8 cellular contexts compared by ENCODE assay signal in the genomic region with DNA sequence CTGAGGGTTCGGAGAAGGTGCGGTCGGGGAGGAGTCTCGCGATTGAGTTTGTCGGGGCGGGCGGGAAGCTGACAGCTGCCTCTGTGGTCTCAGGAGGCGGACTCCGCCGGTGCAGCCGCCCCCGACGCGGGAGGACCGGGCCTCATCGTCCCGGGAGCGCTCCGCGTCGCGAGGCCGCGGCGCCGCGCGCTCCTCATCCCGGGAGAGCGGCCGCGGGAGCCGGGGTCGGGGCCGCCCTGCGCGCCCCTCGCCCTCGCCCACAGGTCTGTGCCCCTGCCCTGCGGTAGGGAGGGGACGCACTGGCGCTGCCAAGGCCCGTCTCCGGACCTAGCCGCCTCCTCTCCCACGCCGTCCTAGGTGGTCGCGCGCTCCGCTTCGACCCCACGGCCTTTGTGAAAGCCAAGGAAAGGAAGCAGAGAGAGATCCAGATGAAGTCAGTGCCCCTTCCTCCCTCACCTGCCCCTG. TPM values are rescaled to one million over a fixed set of nuclear protein-coding genes. Genes with fewer than 3 reads are reported as not detected.
DNase-seq lines count a peak whose midpoint lies in the region; ATAC-seq and TF ChIP-seq lines count a peak whose summit lies in the region.

No MANE protein-coding gene starts in this region.

- no peaks in the 10 kb centered on the region for H3K9me3 Mint-ChIP-seq in activated T-helper 17 cell treated with anti-CD3 and anti-CD28 coated beads, Interleukin-2, amount 50 U/mL, for 72 hours

- peak overlapping the region; percentile 87 for H3K4me3 Mint-ChIP-seq in activated T-helper 17 cell treated with anti-CD3 and anti-CD28 coated beads, Interleukin-2, amount 50 U/mL, for 72 hours

- H3K27ac Mint-ChIP-seq in activated T-helper 17 cell treated with anti-CD3 and anti-CD28 coated beads, Interleukin-2, amount 50 U/mL, for 72 hours: no peak overlapping the region

- H3K27me3 ChIP-seq in BE2C: peaks cover 22% of the 10 kb centered on the region
- H3K27me3 ChIP-seq in HUES48 (ENCODE audit: control insufficient read depth, insufficient read depth, low read length): peaks cover 23% of the 10 kb centered on the region
- peaks cover 19% of the 10 kb centered on the region for H3K27me3 ChIP-seq in rectal smooth muscle tissue (ENCODE audit: control insufficient read depth, insufficient read depth, low read length)

- H3K4me3 ChIP-seq in BE2C (ENCODE audit: low read depth, low read length): peak overlapping the region; percentile 56
- H3K4me3 ChIP-seq in HUES48 (ENCODE audit: low read depth, low read length): peak overlapping the region; percentile 59
- peak overlapping the region; percentile 93 for H3K4me3 ChIP-seq in rectal smooth muscle tissue (ENCODE audit: low read length)

- no peak overlapping the region for H3K9ac ChIP-seq in HUES48 (ENCODE audit: low read depth, low read length)
- no peak overlapping the region for H3K9ac ChIP-seq in rectal smooth muscle tissue (ENCODE audit: low read length)

- no peak for TF ChIP-seq CTCF in BE2C (IDR thresholded peaks at IDR 0.05; ENCODE audit: low read depth, low read length)

- H3K27ac ChIP-seq in HUES48 (ENCODE audit: low read depth, low read length) (no peak overlapping the region), rectal smooth muscle tissue (ENCODE audit: low read depth, low read length) (no peak overlapping the region)

- no peaks in the 10 kb centered on the region for H3K9me3 ChIP-seq in BE2C
- H3K9me3 ChIP-seq in HUES48 (ENCODE audit: control insufficient read depth, insufficient read depth, low read length): no peaks in the 10 kb centered on the region

- peaks cover 7% of the 10 kb centered on the region for H3K27me3 Mint-ChIP-seq in activated T-helper 17 cell treated with anti-CD3 and anti-CD28 coated beads, Interleukin-2, amount 50 U/mL, for 72 hours

- no peaks in the 10 kb centered on the region for H3K36me3 ChIP-seq in BE2C
- peaks cover 6% of the 10 kb centered on the region for H3K36me3 ChIP-seq in HUES48 (ENCODE audit: control insufficient read depth, insufficient read depth, low read length)
- H3K36me3 ChIP-seq in rectal smooth muscle tissue (ENCODE audit: control insufficient read depth, insufficient read depth, low read length): no peaks in the 10 kb centered on the region

- ATAC-seq in activated T-helper 17 cell treated with anti-CD3 and anti-CD28 coated beads, Interleukin-2, amount 50 U/mL, for 72 hours (replicated peaks): peak; percentile 40
- no peak for ATAC-seq in HG03280 (IDR thresholded peaks at IDR 0.05; ENCODE audit: unreplicated experiment)

- H3K36me3 Mint-ChIP-seq in activated T-helper 17 cell treated with anti-CD3 and anti-CD28 coated beads, Interleukin-2, amount 50 U/mL, for 72 hours (ENCODE audit: low read depth): peaks cover 13% of the 10 kb centered on the region

- H3K4me1 ChIP-seq in BE2C: peaks cover 9% of the 10 kb centered on the region
- peaks cover 13% of the 10 kb centered on the region; the same call in 1 of the 2 replicates for H3K4me1 ChIP-seq in HUES48 (ENCODE audit: control insufficient read depth, insufficient read depth, low read length)
- peaks cover 8% of the 10 kb centered on the region for H3K4me1 ChIP-seq in rectal smooth muscle tissue (ENCODE audit: control insufficient read depth, insufficient read depth, low read length)

- no peak for DNase-seq in BE2C
- peak; percentile 31 for DNase-seq in germinal center (ENCODE audit: low spot score)
- no peak for DNase-seq in NAMALWA (ENCODE audit: low spot score)
- DNase-seq in NOMO-1 (lab: John Stamatoyannopoulos, UW; ENCODE audit: unreplicated experiment in 2 of 2): no peak

- H3K4me1 Mint-ChIP-seq in activated T-helper 17 cell treated with anti-CD3 and anti-CD28 coated beads, Interleukin-2, amount 50 U/mL, for 72 hours: peaks cover 13% of the 10 kb centered on the region

RNA-seq across cellular contexts. Expression of gene PGLYRP1, which starts 6.9 kb away (rescaled TPM):
- polyA plus RNA-seq in BE2C (2012; ENCODE audit: insufficient read depth, insufficient read length, low read depth): not detected
- not detected for total RNA-seq in activated T-helper 17 cell treated with anti-CD3 and anti-CD28 coated beads, Interleukin-2, amount 50 U/mL, for 72 hours

RNA-seq across cellular contexts. Expression of gene CCDC61, which starts 20.7 kb away (rescaled TPM):
- 8.9 TPM for polyA plus RNA-seq in BE2C (2012; ENCODE audit: insufficient read depth, insufficient read length, low read depth)
- 10 to 100 TPM; 24.3 to 27.6 TPM for total RNA-seq in activated T-helper 17 cell treated with anti-CD3 and anti-CD28 coated beads, Interleukin-2, amount 50 U/mL, for 72 hours

RNA-seq across cellular contexts. Expression of gene IGFL4, which starts 24.8 kb away (rescaled TPM):
- polyA plus RNA-seq in BE2C (2012; ENCODE audit: insufficient read depth, insufficient read length, low read depth): not detected
- total RNA-seq in activated T-helper 17 cell treated with anti-CD3 and anti-CD28 coated beads, Interleukin-2, amount 50 U/mL, for 72 hours: not detected

RNA-seq across cellular contexts. Expression of gene NOVA2, which starts 42.3 kb away (rescaled TPM):
- polyA plus RNA-seq in BE2C (2012; ENCODE audit: insufficient read depth, insufficient read length, low read depth): 14.7 TPM
- total RNA-seq in activated T-helper 17 cell treated with anti-CD3 and anti-CD28 coated beads, Interleukin-2, amount 50 U/mL, for 72 hours: under 1 TPM in 1 of 2 donors, not detected in 1; 0.03 TPM
